In genomic region chr12:119627686-119628085, GRCh38 we compare ENCODE assay signal across 29 cellular contexts. TPM values are rescaled to one million over a fixed set of nuclear protein-coding genes. Genes with fewer than 3 reads are reported as not detected.
"Had no signal": no experiment of that assay in that cellular context is flagged by ENCODE, and none has a peak within 500 bp of the region (broad histone marks: within the 10 kb centered on the region; RNA-seq: fewer than 3 reads in every experiment).

No MANE protein-coding gene starts in this region.

- H3K4me1 ChIP-seq: esophagus squamous epithelium, pancreas, tibial nerve, upper lobe of left lung had no signal

- FAIRE-seq: colon, frontal cortex, islet of Langerhans, pancreas, urothelium cell line had no signal

- H3K4me1 Mint-ChIP-seq: memory B cell; naive B cell; neural crest cell; stimulated activated memory B cell treated with anti-CD40 and anti-IgM and Interleukin-4, amounts not matched to agents 10 μg/mL and 1 μg/mL and 100 μg/mL, for 72 hours had no signal

- ATAC-seq: left colon; left ventricle myocardium superior; natural killer cell treated with Interleukin-12 subunit alpha and Interleukin-12 subunit beta and Interleukin-15 and Interleukin-18, amount 100 ng/mL, for 72 hours; pancreas; sciatic nerve; stimulated activated memory B cell treated with anti-CD40 and anti-IgM and Interleukin-4, amounts not matched to agents 10 μg/mL and 1 μg/mL and 100 μg/mL, for 72 hours had no signal

- H3K9me3 ChIP-seq: esophagus squamous epithelium, neutrophil, pancreas, thoracic aorta, tibial nerve, upper lobe of left lung had no signal

- H3K9me3 Mint-ChIP-seq: memory B cell; natural killer cell treated with Interleukin-12 subunit alpha and Interleukin-12 subunit beta and Interleukin-15 and Interleukin-18, amount 100 ng/mL, for 72 hours; neural crest cell; stimulated activated memory B cell treated with anti-CD40 and anti-IgM and Interleukin-4, amounts not matched to agents 10 μg/mL and 1 μg/mL and 100 μg/mL, for 72 hours; stimulated activated naive CD8-positive, alpha-beta T cell treated with anti-CD3 and anti-CD28 coated beads, Interleukin-15, Interleukin-2, amounts not matched to agents 100 ng/mL and 50 ng/mL, for 24 hours had no signal

- H3K4me3 ChIP-seq: esophagus squamous epithelium, hepatocyte, lung, pancreas, thoracic aorta, tibial nerve, upper lobe of left lung had no signal

- H3K4me3 Mint-ChIP-seq: memory B cell; naive B cell; natural killer cell treated with Interleukin-12 subunit alpha and Interleukin-12 subunit beta and Interleukin-15 and Interleukin-18, amount 100 ng/mL, for 72 hours; neural crest cell; stimulated activated memory B cell treated with anti-CD40 and anti-IgM and Interleukin-4, amounts not matched to agents 10 μg/mL and 1 μg/mL and 100 μg/mL, for 72 hours; stimulated activated naive CD8-positive, alpha-beta T cell treated with anti-CD3 and anti-CD28 coated beads, Interleukin-15, Interleukin-2, amounts not matched to agents 100 ng/mL and 50 ng/mL, for 24 hours had no signal

- H3K27ac Mint-ChIP-seq: memory B cell; naive B cell; natural killer cell treated with Interleukin-12 subunit alpha and Interleukin-12 subunit beta and Interleukin-15 and Interleukin-18, amount 100 ng/mL, for 72 hours; stimulated activated memory B cell treated with anti-CD40 and anti-IgM and Interleukin-4, amounts not matched to agents 10 μg/mL and 1 μg/mL and 100 μg/mL, for 72 hours; stimulated activated naive CD8-positive, alpha-beta T cell treated with anti-CD3 and anti-CD28 coated beads, Interleukin-15, Interleukin-2, amounts not matched to agents 100 ng/mL and 50 ng/mL, for 24 hours had no signal

- H3K36me3 ChIP-seq: esophagus squamous epithelium, neutrophil, pancreas, thoracic aorta, tibial nerve, upper lobe of left lung had no signal

- H3K4me2 ChIP-seq: hepatocyte had no signal

- H3K27me3 ChIP-seq: pancreas, tibial nerve, upper lobe of left lung had no signal

- DNase-seq: central memory CD4-positive, alpha-beta T cell; effector memory CD4-positive, alpha-beta T cell; erythroblast; esophagus squamous epithelium; head of caudate nucleus; kidney glomerular epithelial cell; left colon; left ventricle myocardium superior; naive B cell; pancreas; stimulated activated CD4-positive, alpha-beta T cell treated with anti-CD3 and anti-CD28 coated beads, Interleukin-4, amount 100 ng/mL, for 4 hours; upper lobe of left lung had no signal

- H3K27ac ChIP-seq: esophagus squamous epithelium, hepatocyte, neutrophil, pancreas, thoracic aorta, tibial nerve, upper lobe of left lung had no signal

- H3K36me3 Mint-ChIP-seq: memory B cell; naive B cell; natural killer cell treated with Interleukin-12 subunit alpha and Interleukin-12 subunit beta and Interleukin-15 and Interleukin-18, amount 100 ng/mL, for 72 hours; stimulated activated memory B cell treated with anti-CD40 and anti-IgM and Interleukin-4, amounts not matched to agents 10 μg/mL and 1 μg/mL and 100 μg/mL, for 72 hours had no signal

- H2AFZ ChIP-seq: hepatocyte had no signal

- H3K79me2 ChIP-seq: hepatocyte had no signal

RNA-seq across cellular contexts. Expression of gene TMEM233, which starts 34.1 kb away (rescaled TPM):
- total RNA-seq: cerebellum; hepatocyte; mononuclear cell; natural killer cell treated with Interleukin-12 subunit alpha and Interleukin-12 subunit beta and Interleukin-15 and Interleukin-18, amount 100 ng/mL, for 72 hours; neural crest cell had no signal
- polyA plus RNA-seq: hepatocyte had no signal
